8 cellular contexts compared by ENCODE assay signal in the genomic region with DNA sequence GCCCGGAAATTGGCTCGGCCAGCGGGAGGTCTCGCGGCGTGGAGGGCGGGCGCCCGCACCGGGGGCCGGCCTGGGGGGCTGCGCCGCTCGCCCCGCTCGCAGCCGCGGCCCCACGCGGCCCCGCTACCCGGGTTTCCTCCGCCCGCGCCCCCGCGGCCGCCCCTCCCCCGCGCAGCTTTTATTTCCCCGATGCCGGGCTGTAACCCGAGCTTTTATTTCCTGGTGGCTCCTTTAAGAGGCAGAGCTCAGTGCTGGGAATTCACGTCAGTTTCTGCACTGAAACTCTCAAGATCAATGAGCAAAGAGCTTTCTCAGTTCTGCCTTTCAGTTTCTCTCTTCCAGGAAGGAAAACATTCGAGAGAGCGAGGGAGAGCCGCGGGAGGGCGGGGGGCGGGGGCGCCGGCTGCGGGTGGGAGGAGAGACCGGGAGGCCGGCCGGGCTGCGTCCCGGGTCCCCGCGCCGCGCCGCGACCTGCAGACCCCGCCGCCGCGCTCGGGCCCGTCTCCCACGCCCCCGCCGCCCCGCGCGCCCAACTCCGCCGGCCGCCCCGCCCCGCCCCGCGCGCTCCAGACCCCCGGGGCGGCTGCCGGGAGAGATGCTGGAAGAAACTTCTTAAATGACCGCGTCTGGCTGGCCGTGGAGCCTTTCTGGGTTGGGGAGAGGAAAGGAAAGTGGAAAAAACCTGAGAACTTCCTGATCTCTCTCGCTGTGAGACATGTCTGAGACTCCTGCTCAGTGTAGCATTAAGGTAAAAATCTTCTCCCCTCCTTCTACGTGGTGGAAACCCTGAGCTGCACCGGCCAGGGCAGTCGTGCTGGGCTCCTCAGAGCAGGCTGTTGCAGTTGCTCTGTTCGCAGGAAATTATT. TPM values are rescaled to one million over a fixed set of nuclear protein-coding genes. Genes with fewer than 3 reads are reported as not detected.
DNase-seq lines count a peak whose midpoint lies in the region; TF ChIP-seq lines count a peak whose summit lies in the region.

A gene (plus strand): TSS at position 262 of the 866 bp plus-strand sequence. CDS start 454 bp downstream, at position 716.

- WGBS in GM23248 (ENCODE audit: low coverage in 1 of 2, low lambda C conversion rate in 2 of 2, missing lambda C conversion rate in 2 of 2), 2 experiments, result 0 to 1% methylated on average over 19 to 65 of the region's 85 CpGs

- H3F3A ChIP-seq in GM23248 (ENCODE audit: insufficient read depth), result peaks cover 8% of the 10 kb centered on the region
- peaks cover 46% of the 10 kb centered on the region for H3F3A ChIP-seq in neural progenitor cell (ENCODE audit: low read depth)

- H3K4me1 ChIP-seq in GM23248 (ENCODE audit: insufficient read depth) (peaks cover 22% of the 10 kb centered on the region), SJCRH30 (peaks cover 4% of the 10 kb centered on the region; the same call in 1 of the 2 replicates), neural progenitor cell (peaks cover 31% of the 10 kb centered on the region)

- no peaks in the 10 kb centered on the region for H3K9me2 ChIP-seq in GM23248 (ENCODE audit: insufficient read depth)

- peaks cover 29% of the 10 kb centered on the region for H3K4me1 Mint-ChIP-seq in neural progenitor cell

- H3K36me3 Mint-ChIP-seq in neural progenitor cell, result no peaks in the 10 kb centered on the region

- H3K9me3 Mint-ChIP-seq in neural progenitor cell, result peaks cover 12% of the 10 kb centered on the region

- H4K20me1 ChIP-seq in GM23248 (ENCODE audit: insufficient read depth) (no peaks in the 10 kb centered on the region), neural progenitor cell (ENCODE audit: low read depth) (peaks cover 12% of the 10 kb centered on the region)

- TF ChIP-seq CTCF in neural progenitor cell (IDR thresholded peaks at IDR 0.05) (no peak), subcutaneous adipose tissue (IDR thresholded peaks at IDR 0.05; ENCODE audit: low read depth) (no peak)

- H3K36me3 ChIP-seq in GM23248 (ENCODE audit: low read depth) (no peaks in the 10 kb centered on the region), SJCRH30 (no peaks in the 10 kb centered on the region), neural progenitor cell (no peaks in the 10 kb centered on the region)

- H3K9me3 ChIP-seq in GM23248 (ENCODE audit: low read depth) (no peaks in the 10 kb centered on the region), SJCRH30 (replicated peaks) (no peaks in the 10 kb centered on the region), neural progenitor cell (ENCODE audit: low read depth) (peaks cover 5% of the 10 kb centered on the region)

- H3K27me3 ChIP-seq in GM23248 (replicated peaks; ENCODE audit: insufficient read depth) (no peaks in the 10 kb centered on the region), SJCRH30 (no peaks in the 10 kb centered on the region), neural progenitor cell (no peaks in the 10 kb centered on the region)

- DNase-seq in EL, result peak; percentile 89
- peak; percentile 90 for DNase-seq in GM23248
- peak; percentile 71 to 73 for DNase-seq in Kasumi-1 (lab: John Stamatoyannopoulos, UW)
- peak; percentile 69 to 78 for DNase-seq in SJCRH30
- DNase-seq in activated naive CD4-positive, alpha-beta T cell (lab: John Stamatoyannopoulos, UW), result peak; percentile 41 to 66 (median 56)
- DNase-seq in foreskin melanocyte, result peak; percentile 82
- DNase-seq in neural progenitor cell (ENCODE audit: low spot score), result peak; percentile 80

- H3K4me3 Mint-ChIP-seq in neural progenitor cell, result peak within 1 kb of the TSS; percentile 98

- peaks cover 44% of the 10 kb centered on the region for H3K79me2 ChIP-seq in GM23248 (ENCODE audit: insufficient read depth)
- H3K79me2 ChIP-seq in neural progenitor cell (ENCODE audit: low read depth), result peaks cover 35% of the 10 kb centered on the region

- H3K27me3 Mint-ChIP-seq in neural progenitor cell (ENCODE audit: insufficient read depth, low read depth), result peaks cover 7% of the 10 kb centered on the region

- H3K4me2 ChIP-seq in GM23248 (ENCODE audit: unreplicated experiment) (peak within 1 kb of the TSS; percentile 96), neural progenitor cell (peak within 1 kb of the TSS; percentile 96)

- H2AFZ ChIP-seq in GM23248 (peak within 1 kb of the TSS; percentile 88), neural progenitor cell (replicated peaks) (peak within 1 kb of the TSS; percentile 88)

- peak within 1 kb of the TSS; percentile 96 for H3K27ac ChIP-seq in GM23248
- peak within 1 kb of the TSS; percentile 99 for H3K27ac ChIP-seq in SJCRH30
- H3K27ac ChIP-seq in neural progenitor cell, result peak within 1 kb of the TSS; percentile 97

- in situ Hi-C loops in GM23248 (cut with MboI), result loop anchor here (10.0 kb wide), 1 partner anchor 55 kb away; no protein-coding TSS in a partner anchor

- H3K9ac ChIP-seq in GM23248, result peak within 1 kb of the TSS; percentile 97
- peak within 1 kb of the TSS; percentile 68 for H3K9ac ChIP-seq in neural progenitor cell

- H3K4me3 ChIP-seq in GM23248, result peak within 1 kb of the TSS; percentile 100
- peak within 1 kb of the TSS; percentile 88 for H3K4me3 ChIP-seq in SJCRH30
- peak within 1 kb of the TSS; percentile 81 for H3K4me3 ChIP-seq in neural progenitor cell

- peak within 1 kb of the TSS; percentile 100 for H3K27ac Mint-ChIP-seq in neural progenitor cell

RNA-seq across cellular contexts. Expression of the gene that starts here (rescaled TPM):
- total RNA-seq in GM23248 (2014; rRNA removed; shearing (Covaris generic)), result 5.3 and 10.4 TPM in 2 replicates
- polyA plus RNA-seq in GM23248 (2016; fragmentation: Nextera tagmentation; extraction: Ambion mirVana), result 2.5 and 2.9 TPM in 2 replicates
- total RNA-seq in SJCRH30 (2014; rRNA removed; shearing (Covaris generic)), result 5.1 and 5.6 TPM in 2 replicates
- total RNA-seq in neural progenitor cell (ENCODE audit: low replicate concordance), result 6.2 and 6.8 TPM in 2 replicates
- 10 to 100 TPM; 17.2 to 28.2 (median 19.3) TPM for total RNA-seq in subcutaneous adipose tissue

Comparison
In these comparisons a context has a peak if more than half of its experiments do, and no peak if none do; other contexts are left out.
1. Peak in every context shown above with its lines: DNase-seq, H3K4me3 ChIP-seq and H3K27ac ChIP-seq.